ENCODE assay signal across 8 cellular contexts in genomic region chr5:107670028-107670926, GRCh38. TPM values are rescaled to one million over a fixed set of nuclear protein-coding genes. Genes with fewer than 3 reads are reported as not detected.
A peak's percentile ranks its signal among the peaks of the same experiment; 100 is the strongest.
DNase-seq lines count a peak whose midpoint lies in the region; ATAC-seq and TF ChIP-seq lines count a peak whose summit lies in the region.

No MANE protein-coding gene starts in this region.

- H3K4me3 ChIP-seq in LNCaP clone FGC (ENCODE audit: low read depth, low read length), result peak overlapping the region; percentile 87
- H3K4me3 ChIP-seq in prostate gland, result peak overlapping the region; percentile 46 to 50

- no peaks in the 10 kb centered on the region for H3K9me3 ChIP-seq in prostate gland

- intact Hi-C loops in activated naive CD4-positive, alpha-beta T cell treated with anti-CD3 and anti-CD28 coated beads for 36 hours (cut with micrococcal nuclease), result loop anchor here (5.0 kb wide), 4 partner anchors 408 to 712 kb away; partner anchors contain the start of gene FBXL17
- intact Hi-C loops in head of caudate nucleus (cut with DNase I) (loop anchor here (10.0 kb wide), 1 partner anchor 95 kb away; no protein-coding TSS in a partner anchor), prostate gland (cut with DNase I) (loop anchor here (10.0 kb wide), 5 partner anchors 95 to 1395 kb away; no protein-coding TSS in a partner anchor)

- no peaks in the 10 kb centered on the region for H3K4me1 ChIP-seq in prostate gland (replicated peaks)

- no peak for TF ChIP-seq POLR2A in prostate gland (IDR thresholded peaks at IDR 0.05)

- H3K36me3 ChIP-seq in prostate gland, result no peaks in the 10 kb centered on the region

- peaks cover 29% of the 10 kb centered on the region for H3K4me1 Mint-ChIP-seq in activated naive CD4-positive, alpha-beta T cell treated with anti-CD3 and anti-CD28 coated beads for 36 hours (ENCODE audit: low read depth)
- H3K4me1 Mint-ChIP-seq in activated T-cell treated with anti-CD3 and anti-CD28 coated beads, Interleukin-2, amount 50 U/mL, for 72 hours (ENCODE audit: low read depth), result peaks cover 24% of the 10 kb centered on the region

- under 1% methylated on average over 59 of the region's 79 CpGs for WGBS in prostate gland

- no peaks in the 10 kb centered on the region for H3K27me3 ChIP-seq in prostate gland (replicated peaks; ENCODE audit: insufficient read depth)

- H3K27me3 Mint-ChIP-seq in activated naive CD4-positive, alpha-beta T cell treated with anti-CD3 and anti-CD28 coated beads for 36 hours (ENCODE audit: low read depth), result peaks cover 69% of the 10 kb centered on the region
- H3K27me3 Mint-ChIP-seq in activated T-cell treated with anti-CD3 and anti-CD28 coated beads, Interleukin-2, amount 50 U/mL, for 72 hours (ENCODE audit: low read depth), result peaks cover 72% of the 10 kb centered on the region

- peak overlapping the region; percentile 66 to 71 for H3K27ac ChIP-seq in prostate gland

- no peak for DNase-seq in activated naive CD4-positive, alpha-beta T cell treated with anti-CD3 and anti-CD28 coated beads for 36 hours
- DNase-seq in activated naive CD4-positive, alpha-beta T cell treated with anti-CD3 and anti-CD28 coated beads, Interleukin-2, amount 50 U/mL, for 16 hours, result no peak
- DNase-seq in LNCaP clone FGC (ENCODE audit: low read depth) (no peak), head of caudate nucleus (peak in 40 of 42 donors; percentile 9 to 70 (median 40)), prostate gland (ENCODE audit: low spot score) (peak; percentile 7)
- peak; percentile 25 to 35 for DNase-seq in activated T-cell treated with anti-CD3 and anti-CD28 coated beads, Interleukin-2, amount 50 U/mL, for 72 hours

- no peak overlapping the region for H3K27ac Mint-ChIP-seq in activated naive CD4-positive, alpha-beta T cell treated with anti-CD3 and anti-CD28 coated beads for 36 hours
- H3K27ac Mint-ChIP-seq in activated T-cell treated with anti-CD3 and anti-CD28 coated beads, Interleukin-2, amount 50 U/mL, for 72 hours, result no peak overlapping the region

- CTCF ChIA-PET in activated naive CD4-positive, alpha-beta T cell treated with anti-CD3 and anti-CD28 coated beads for 36 hours (lab: Charles Lee), result no interaction called here

- H3K36me3 Mint-ChIP-seq in activated naive CD4-positive, alpha-beta T cell treated with anti-CD3 and anti-CD28 coated beads for 36 hours (ENCODE audit: low read depth), result no peaks in the 10 kb centered on the region
- no peaks in the 10 kb centered on the region for H3K36me3 Mint-ChIP-seq in activated T-cell treated with anti-CD3 and anti-CD28 coated beads, Interleukin-2, amount 50 U/mL, for 72 hours (ENCODE audit: insufficient read depth in 2 of 2)

- H3K9me3 Mint-ChIP-seq in activated naive CD4-positive, alpha-beta T cell treated with anti-CD3 and anti-CD28 coated beads for 36 hours, result no peaks in the 10 kb centered on the region
- H3K9me3 Mint-ChIP-seq in activated T-cell treated with anti-CD3 and anti-CD28 coated beads, Interleukin-2, amount 50 U/mL, for 72 hours, result no peaks in the 10 kb centered on the region

- peak overlapping the region; percentile 59 for H3K4me3 Mint-ChIP-seq in activated naive CD4-positive, alpha-beta T cell treated with anti-CD3 and anti-CD28 coated beads for 36 hours
- H3K4me3 Mint-ChIP-seq in activated T-cell treated with anti-CD3 and anti-CD28 coated beads, Interleukin-2, amount 50 U/mL, for 72 hours, result peak overlapping the region; percentile 82 to 85

- TF ChIP-seq CTCF in LNCaP clone FGC (IDR thresholded peaks at IDR 0.05; ENCODE audit: control insufficient read depth, extremely low read depth, insufficient read depth) (no peak), prostate gland (IDR thresholded peaks at IDR 0.05) (no peak)

- peak; percentile 33 to 50 for ATAC-seq in activated T-cell treated with anti-CD3 and anti-CD28 coated beads, Interleukin-2, amount 50 U/mL, for 72 hours (replicated peaks in 1 of 2)
- ATAC-seq in GM19455 (IDR thresholded peaks at IDR 0.05; ENCODE audit: unreplicated experiment), result no peak
- no peak for ATAC-seq in GM21786 (IDR thresholded peaks at IDR 0.05; ENCODE audit: unreplicated experiment)

RNA-seq across cellular contexts. Expression of gene EFNA5, which starts 0.5 kb away (rescaled TPM):
- total RNA-seq in activated naive CD4-positive, alpha-beta T cell treated with anti-CD3 and anti-CD28 coated beads for 36 hours, result not detected
- under 1 TPM in 1 of 2 donors, not detected in 1; 0.35 TPM for total RNA-seq in activated T-cell treated with anti-CD3 and anti-CD28 coated beads, Interleukin-2, amount 50 U/mL, for 72 hours
- 1 to 10 TPM; 5.6 to 7.2 TPM for total RNA-seq in prostate gland

Comparison
In these comparisons a context has a peak if more than half of its experiments do, and no peak if none do; other contexts are left out.
1. DNase-seq: peak in activated T-cell treated with anti-CD3 and anti-CD28 coated beads, Interleukin-2, amount 50 U/mL, for 72 hours (2 of 2), head of caudate nucleus (40 of 42) and prostate gland (single experiment); none in activated naive CD4-positive, alpha-beta T cell treated with anti-CD3 and anti-CD28 coated beads for 36 hours (single experiment), activated naive CD4-positive, alpha-beta T cell treated with anti-CD3 and anti-CD28 coated beads, Interleukin-2, amount 50 U/mL, for 16 hours (single experiment) and LNCaP clone FGC (single experiment).
2. ATAC-seq: peak in activated T-cell treated with anti-CD3 and anti-CD28 coated beads, Interleukin-2, amount 50 U/mL, for 72 hours (2 of 2); none in GM19455 (single experiment) and GM21786 (single experiment).
3. RNA of gene EFNA5, which starts 0.5 kb away (total RNA-seq): 5.6 to 7.2 TPM in prostate gland; 0.35 TPM in activated T-cell treated with anti-CD3 and anti-CD28 coated beads, Interleukin-2, amount 50 U/mL, for 72 hours and not detected in activated naive CD4-positive, alpha-beta T cell treated with anti-CD3 and anti-CD28 coated beads for 36 hours; every median in the first group is over 4 times any median in the second.